In genomic region chr11:60845338-60845737, GRCh38 we compare ENCODE assay signal across 16 cellular contexts. TPM values are rescaled to one million over a fixed set of nuclear protein-coding genes. Genes with fewer than 3 reads are reported as not detected.
A peak's percentile ranks its signal among the peaks of the same experiment; 100 is the strongest.
DNase-seq lines count a peak whose midpoint lies in the region; ATAC-seq, FAIRE-seq and TF ChIP-seq lines count a peak whose summit lies in the region.
"Had no signal": no experiment of that assay in that cellular context is flagged by ENCODE, and none has a peak within 500 bp of the region (broad histone marks: within the 10 kb centered on the region; RNA-seq: fewer than 3 reads in every experiment).

No MANE protein-coding gene starts in this region.

- peak overlapping the region; percentile 94 for H3K4me2 ChIP-seq in MM.1S (ENCODE audit: low read depth, low read length)
- H3K4me2 ChIP-seq in astrocyte (ENCODE audit: low read length) = peak overlapping the region; percentile 97

- no TSS peak for BruUV-seq in Calu3 (replicated peaks; lab: Mats Ljungman, UMichigan)

- H3K4me3 Mint-ChIP-seq in Calu3 (ENCODE audit: low read depth, unreplicated experiment) (peak overlapping the region; percentile 93), astrocyte (ENCODE audit: unreplicated experiment) (peak overlapping the region; percentile 71), nephron progenitor cell (peak overlapping the region; percentile 91), chondrocyte (ENCODE audit: unreplicated experiment) (no peak overlapping the region)

- no peaks in the 10 kb centered on the region for H3K27me3 ChIP-seq in MM.1S (replicated peaks; ENCODE audit: insufficient read depth, low read length)
- no peaks in the 10 kb centered on the region for H3K27me3 ChIP-seq in astrocyte (ENCODE audit: insufficient read depth, low read length)
- H3K27me3 ChIP-seq: neutrophil, upper lobe of left lung had no signal

- H4K20me1 ChIP-seq in MM.1S (ENCODE audit: insufficient read depth, low read length) (no peaks in the 10 kb centered on the region), astrocyte (ENCODE audit: insufficient read depth, low read length) (peaks cover 42% of the 10 kb centered on the region)

- CTCF ChIA-PET in Calu3 (lab: Charles Lee) = no interaction called here

- H3K9me3 Mint-ChIP-seq in Calu3 (ENCODE audit: low read depth, unreplicated experiment) (no peaks in the 10 kb centered on the region), astrocyte (ENCODE audit: unreplicated experiment) (no peaks in the 10 kb centered on the region), nephron progenitor cell (no peaks in the 10 kb centered on the region), chondrocyte (ENCODE audit: low read depth) (no peaks in the 10 kb centered on the region)

- peaks cover 69% of the 10 kb centered on the region for H3K36me3 Mint-ChIP-seq in Calu3 (ENCODE audit: insufficient read depth, unreplicated experiment)
- H3K36me3 Mint-ChIP-seq in astrocyte (ENCODE audit: low read depth, unreplicated experiment) = peaks cover 11% of the 10 kb centered on the region
- H3K36me3 Mint-ChIP-seq in nephron progenitor cell (ENCODE audit: low read depth) = peaks cover 4% of the 10 kb centered on the region
- H3K36me3 Mint-ChIP-seq in chondrocyte (ENCODE audit: low read depth) = peaks cover 8% of the 10 kb centered on the region

- ATAC-seq in HG03520 (IDR thresholded peaks at IDR 0.05; ENCODE audit: unreplicated experiment) (no peak), HG02623 (IDR thresholded peaks at IDR 0.05; ENCODE audit: unreplicated experiment) (no peak)
- ATAC-seq: left cardiac atrium, Right ventricle myocardium inferior had no signal

- peaks cover 27% of the 10 kb centered on the region for H3K36me3 ChIP-seq in MM.1S (replicated peaks; ENCODE audit: insufficient read depth, low read length)
- peaks cover 5% of the 10 kb centered on the region for H3K36me3 ChIP-seq in astrocyte (ENCODE audit: insufficient read depth, low read length)
- H3K36me3 ChIP-seq: neutrophil had no signal

- H3K4me1 ChIP-seq in MM.1S (ENCODE audit: low read length) (peaks cover 24% of the 10 kb centered on the region), astrocyte (ENCODE audit: insufficient read depth, low read length) (peaks cover 36% of the 10 kb centered on the region)

- H3K27ac Mint-ChIP-seq in Calu3 (ENCODE audit: unreplicated experiment) (no peak overlapping the region), astrocyte (ENCODE audit: unreplicated experiment) (no peak overlapping the region), nephron progenitor cell (peak overlapping the region; percentile 44), chondrocyte (ENCODE audit: unreplicated experiment) (no peak overlapping the region)

- peaks cover 23% of the 10 kb centered on the region for H3F3A ChIP-seq in MM.1S (ENCODE audit: insufficient read depth, low read length)

- H3K27me3 Mint-ChIP-seq in Calu3 (ENCODE audit: unreplicated experiment) (no peaks in the 10 kb centered on the region), astrocyte (ENCODE audit: low read depth, unreplicated experiment) (no peaks in the 10 kb centered on the region), nephron progenitor cell (ENCODE audit: low read depth, poor library complexity) (no peaks in the 10 kb centered on the region), chondrocyte (ENCODE audit: low read depth) (no peaks in the 10 kb centered on the region)

- H2AFZ ChIP-seq in MM.1S (ENCODE audit: low read length) (no peak overlapping the region), astrocyte (ENCODE audit: low read depth, low read length) (no peak overlapping the region)

- no peak for DNase-seq in Calu3
- no peak for DNase-seq in MM.1S
- DNase-seq in astrocyte (ENCODE audit: low read depth) = no peak
- no peak for DNase-seq in nephron progenitor cell
- DNase-seq in chondrocyte (ENCODE audit: low spot score) = no peak
- DNase-seq in KG1 (lab: John Stamatoyannopoulos, UW) = no peak
- DNase-seq: activated gamma-delta T cell, foreskin melanocyte, left cardiac atrium, NCI-H1092 treated with DMSO at 0.1 percent for 48 hours, NCI-H510A, upper lobe of left lung had no signal

- H3K4me1 Mint-ChIP-seq in Calu3 (ENCODE audit: low read depth, unreplicated experiment) (peaks cover 39% of the 10 kb centered on the region), astrocyte (ENCODE audit: low read depth, unreplicated experiment) (peaks cover 35% of the 10 kb centered on the region), nephron progenitor cell (peaks cover 63% of the 10 kb centered on the region), chondrocyte (ENCODE audit: low read depth) (peaks cover 51% of the 10 kb centered on the region)

- TF ChIP-seq CTCF in Calu3 (IDR thresholded peaks at IDR 0.05; ENCODE audit: unreplicated experiment) = no peak
- TF ChIP-seq CTCF in MM.1S (IDR thresholded peaks at IDR 0.05; ENCODE audit: low read length) = no peak
- no peak for TF ChIP-seq CTCF in astrocyte (IDR thresholded peaks at IDR 0.05; ENCODE audit: insufficient read depth, low read depth, low read length)
- no peak for TF ChIP-seq CTCF in nephron progenitor cell (IDR thresholded peaks at IDR 0.05)
- no peak for TF ChIP-seq CTCF in chondrocyte (IDR thresholded peaks at IDR 0.05)

- H3K9ac ChIP-seq in MM.1S (ENCODE audit: low read length) (peak overlapping the region; percentile 97), astrocyte (ENCODE audit: low read length) (peak overlapping the region; percentile 24)

- no peaks in the 10 kb centered on the region for H3K9me3 ChIP-seq in MM.1S (replicated peaks; ENCODE audit: insufficient read depth, low read length)
- H3K9me3 ChIP-seq in astrocyte (ENCODE audit: insufficient read depth, low read depth, low read length) = no peaks in the 10 kb centered on the region
- H3K9me3 ChIP-seq: neutrophil, upper lobe of left lung had no signal

- H3K27ac ChIP-seq in MM.1S (ENCODE audit: low read length) (peak overlapping the region; percentile 18; the same call in 1 of the 2 replicates), astrocyte (ENCODE audit: low read depth, low read length) (no peak overlapping the region)
- H3K27ac ChIP-seq: neutrophil, upper lobe of left lung had no signal

- intact Hi-C loops in Calu3 (cut with micrococcal nuclease; ENCODE audit: unreplicated experiment) = no loop called here

- no peak for FAIRE-seq in astrocyte (lab: Jason Lieb, UNC)

- H3K4me3 ChIP-seq in MM.1S (ENCODE audit: low read length) (peak overlapping the region; percentile 92), astrocyte (ENCODE audit: insufficient read depth, low read depth, low read length) (no peak overlapping the region)
- H3K4me3 ChIP-seq: upper lobe of left lung had no signal

- no peaks in the 10 kb centered on the region for H3K9me2 ChIP-seq in MM.1S (replicated peaks; ENCODE audit: insufficient read depth, low read length)

- peaks cover 84% of the 10 kb centered on the region for H3K79me2 ChIP-seq in MM.1S (ENCODE audit: low read length)
- peaks cover 47% of the 10 kb centered on the region for H3K79me2 ChIP-seq in astrocyte (ENCODE audit: insufficient read depth, low read length)

RNA-seq across cellular contexts. Expression of gene CCDC86, which starts 3.4 kb away (rescaled TPM):
- total RNA-seq in Calu3 (2022) (51.5 and 58.2 TPM in 2 replicates), astrocyte (42.3 and 51.4 TPM in 2 replicates), chondrocyte (16.6 to 18.6 TPM (median 17.7 TPM) in 3 replicates)

RNA-seq across cellular contexts. Expression of gene PTGDR2, which starts 10.4 kb away (rescaled TPM):
- 0.29 and 0.31 TPM in 2 replicates for total RNA-seq in Calu3 (2022)
- total RNA-seq in astrocyte = not detected in 2 replicates
- total RNA-seq in chondrocyte = 0.12 TPM in 1 of 3 replicates, not detected in the others

RNA-seq across cellular contexts. Expression of gene ZP1, which starts 22.0 kb away (rescaled TPM):
- total RNA-seq in Calu3 (2022) = not detected in 2 replicates
- 0.43 TPM in 1 of 2 replicates, not detected in the other for total RNA-seq in astrocyte
- 0.40 to 0.49 TPM in 2 of 3 replicates, not detected in the other for total RNA-seq in chondrocyte
- total RNA-seq: left cardiac atrium, upper lobe of left lung had no signal
